17 cellular contexts compared by ENCODE assay signal in the genomic region with DNA sequence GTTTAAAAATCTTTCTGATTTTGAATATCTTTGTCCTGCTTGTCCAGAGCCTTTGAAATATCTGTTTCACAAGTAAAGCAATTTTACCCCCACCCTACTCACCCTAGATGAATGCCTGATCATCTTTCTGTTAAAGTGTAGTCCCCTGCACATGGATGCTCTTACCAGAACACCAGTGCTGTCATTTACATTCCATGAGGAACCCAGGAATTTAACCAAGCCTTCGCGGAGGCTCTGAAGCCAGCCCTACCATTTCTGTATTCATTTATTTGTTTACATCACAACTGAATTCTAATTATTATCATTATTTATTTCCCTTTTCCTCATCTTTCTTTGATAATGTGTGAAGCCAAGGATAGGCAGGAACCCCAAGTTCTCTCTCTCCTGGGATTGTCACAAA.
"Had no signal": no experiment of that assay in that cellular context is flagged by ENCODE, and none has a peak within 500 bp of the region (broad histone marks: within the 10 kb centered on the region; RNA-seq: fewer than 3 reads in every experiment).

No MANE protein-coding gene starts in this region.

- H3K27ac ChIP-seq: cardiac muscle cell, epithelial cell of prostate, gastroesophageal sphincter, ovary, testis, VCaP had no signal

- H3K27ac Mint-ChIP-seq: activated CD8-positive, alpha-beta T cell treated with anti-CD3 and anti-CD28 coated beads for 36 hours; natural killer cell; stimulated activated naive CD8-positive, alpha-beta T cell treated with anti-CD3 and anti-CD28 coated beads, Interleukin-15, Interleukin-2, amounts not matched to agents 100 ng/mL and 50 ng/mL, for 24 hours; T-cell had no signal

- H3K9me3 Mint-ChIP-seq: activated CD8-positive, alpha-beta T cell treated with anti-CD3 and anti-CD28 coated beads for 36 hours; natural killer cell; stimulated activated naive CD8-positive, alpha-beta T cell treated with anti-CD3 and anti-CD28 coated beads, Interleukin-15, Interleukin-2, amounts not matched to agents 100 ng/mL and 50 ng/mL, for 24 hours had no signal

- H3K9me3 ChIP-seq: gastroesophageal sphincter, ovary, testis had no signal

- DNase-seq: activated CD4-positive, alpha-beta T cell treated with anti-CD3 and anti-CD28 coated beads for 4 hours; activated CD8-positive, alpha-beta memory T cell treated with anti-CD3 and anti-CD28 coated beads, Interleukin-2, amount 50 U/mL, for 48 hours; activated CD8-positive, alpha-beta T cell treated with anti-CD3 and anti-CD28 coated beads for 36 hours; left colon; natural killer cell; ovary; stimulated activated CD4-positive, alpha-beta T cell treated with anti-CD3 and anti-CD28 coated beads, Interleukin-4, amount 100 ng/mL, for 1 hour; T-cell; T1000; testis had no signal

- H3K36me3 Mint-ChIP-seq: natural killer cell, T-cell had no signal

- H3K4me3 Mint-ChIP-seq: activated CD8-positive, alpha-beta T cell treated with anti-CD3 and anti-CD28 coated beads for 36 hours; natural killer cell; stimulated activated naive CD8-positive, alpha-beta T cell treated with anti-CD3 and anti-CD28 coated beads, Interleukin-15, Interleukin-2, amounts not matched to agents 100 ng/mL and 50 ng/mL, for 24 hours; T-cell had no signal

- H3K4me1 ChIP-seq: gastroesophageal sphincter, testis had no signal

- FAIRE-seq: astrocyte, colon had no signal

- H3K36me3 ChIP-seq: cardiac muscle cell, gastroesophageal sphincter, ovary had no signal

- H3K4me1 Mint-ChIP-seq: natural killer cell had no signal

- H3K27me3 ChIP-seq: cardiac muscle cell, ovary, testis had no signal

- H3K4me3 ChIP-seq: gastroesophageal sphincter, ovary, testis had no signal
